In the genomic region with DNA sequence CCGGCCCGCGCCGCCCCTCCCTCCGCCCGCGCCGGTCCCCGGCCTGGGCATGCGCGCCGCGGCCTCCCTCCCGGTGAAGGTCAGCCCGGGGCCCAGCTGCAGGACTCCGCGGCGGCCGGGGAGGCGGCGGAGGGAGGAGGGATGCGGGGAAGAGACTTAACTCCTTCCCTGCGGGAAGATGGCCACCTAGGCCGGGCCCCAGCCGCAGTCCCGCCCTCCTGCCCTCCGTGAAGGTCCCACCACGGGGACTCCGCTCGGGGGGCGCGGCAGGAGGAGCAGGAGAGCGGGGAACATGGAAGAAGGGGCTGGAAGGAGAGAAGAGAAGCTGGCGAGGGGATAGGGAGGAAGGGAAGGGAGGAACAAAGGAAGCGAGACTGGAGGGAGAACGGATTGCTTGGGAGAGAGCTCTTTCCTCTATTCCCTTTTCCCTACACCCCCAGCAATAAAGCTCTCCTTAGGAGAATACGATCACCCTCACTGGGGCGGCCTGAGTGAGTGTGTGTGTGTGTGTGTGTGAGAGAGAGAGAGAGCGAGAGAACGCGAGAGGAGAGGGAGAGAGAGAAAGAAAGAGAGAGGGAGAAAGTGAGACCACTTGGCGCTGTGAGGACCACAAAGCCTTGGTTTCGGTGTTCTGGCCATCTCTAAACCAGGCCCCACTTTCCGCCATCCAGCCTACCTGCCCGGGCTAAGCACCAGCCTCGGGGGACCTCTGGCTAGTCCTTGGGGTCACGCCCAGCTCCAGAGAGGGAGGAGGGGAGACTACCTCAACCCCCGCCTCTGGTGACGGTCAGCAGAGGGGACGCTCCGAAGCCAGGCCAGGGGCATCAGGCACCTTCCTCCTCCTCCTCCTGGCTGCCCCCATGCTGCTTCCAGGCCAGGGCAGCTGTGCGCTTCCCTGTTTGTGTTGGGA, we compare ENCODE assay signal across 8 cellular contexts. TPM values are rescaled to one million over a fixed set of nuclear protein-coding genes. Genes with fewer than 3 reads are reported as not detected.
A peak's percentile ranks its signal among the peaks of the same experiment; 100 is the strongest.
DNase-seq lines count a peak whose midpoint lies in the region; TF ChIP-seq lines count a peak whose summit lies in the region.

No MANE protein-coding gene starts in this region.

- H3K9me3 ChIP-seq in transverse colon = no peaks in the 10 kb centered on the region

- in situ Hi-C loops in transverse colon (cut with MboI; ENCODE audit: low pct_ligation_motif_present in 1 of 4, low pct_unique_long_range_greater_than_20kb in 1 of 4, low sequenced_read_pairs in 3 of 4) = no loop called here

- H3K36me3 ChIP-seq in transverse colon = no peaks in the 10 kb centered on the region

- TF ChIP-seq POLR2A in transverse colon (IDR thresholded peaks at IDR 0.05) = no peak

- H3K4me3 ChIP-seq in epithelial cell of proximal tubule (ENCODE audit: low read depth, low read length) (peak overlapping the region; percentile 84), transverse colon (peak overlapping the region; percentile 39 to 64 (median 52))

- peak overlapping the region; percentile 85 to 96 (median 90) for H3K27ac ChIP-seq in transverse colon

- DNase-seq in NCI-H1694 treated with DMSO at 0.1 percent for 48 hours (lab: John Stamatoyannopoulos, UW) (peak; percentile 40), NCI-H1694 (lab: John Stamatoyannopoulos, UW) (no peak), RPMI7951 (ENCODE audit: low read depth) (peak; percentile 69), epithelial cell of proximal tubule (ENCODE audit: low read depth) (no peak), middle frontal gyrus (ENCODE audit: extremely low spot score, low spot score) (peak; percentile 58), transverse colon (peak; percentile 54)
- DNase-seq in effector CD8-positive, alpha-beta T cell (lab: John Stamatoyannopoulos, UW) = no peak
- no peak for DNase-seq in central memory CD4-positive, alpha-beta T cell

- TF ChIP-seq EP300 in transverse colon (IDR thresholded peaks at IDR 0.05; ENCODE audit: low read depth) = no peak

- TF ChIP-seq CTCF in epithelial cell of proximal tubule (conservative IDR thresholded peaks at IDR 0.05; ENCODE audit: low read depth, low read length) (no peak), transverse colon (IDR thresholded peaks at IDR 0.05) (no peak)

- H3K4me1 ChIP-seq in transverse colon = peaks cover 16 to 54% (median 39%) of the 10 kb centered on the region in 4 donors

- intact Hi-C loops in transverse colon (cut with DNase I; ENCODE audit: low total_unique reads) = no loop called here

- peaks cover 79% of the 10 kb centered on the region for H3K27me3 ChIP-seq in transverse colon

- 0 to 14% methylated on average over 4 to 36 of the region's 52 CpGs for WGBS in transverse colon (ENCODE audit: low coverage in 1 of 2), 2 donors

RNA-seq across cellular contexts. Expression of gene SMARCD3, which starts 3.7 kb away (rescaled TPM):
- 12.6 and 13.2 TPM in 2 replicates for total RNA-seq in RPMI7951 (2014; rRNA removed; shearing (Covaris generic))
- total RNA-seq in epithelial cell of proximal tubule (6.9 and 8.1 TPM in 2 replicates), transverse colon (10 to 100 TPM in 2 of 4 donors, 1 to 10 TPM in 2; 6.6 to 19.1 (median 9.9) TPM)

RNA-seq across cellular contexts. Expression of gene CHPF2, which starts 19.9 kb away (rescaled TPM):
- 28.0 and 32.0 TPM in 2 replicates for total RNA-seq in RPMI7951 (2014; rRNA removed; shearing (Covaris generic))
- total RNA-seq in epithelial cell of proximal tubule = 40.1 and 45.6 TPM in 2 replicates
- 100 to 1,000 TPM in 1 of 4 donors, 10 to 100 TPM in 3; 48.4 to 104 (median 50.9) TPM for total RNA-seq in transverse colon

RNA-seq across cellular contexts. Expression of gene ABCF2, which starts 25.2 kb away (rescaled TPM):
- 56.8 and 60.4 TPM in 2 replicates for total RNA-seq in RPMI7951 (2014; rRNA removed; shearing (Covaris generic))
- total RNA-seq in epithelial cell of proximal tubule (37.8 and 80.5 TPM in 2 replicates), transverse colon (10 to 100 TPM in 3 of 4 donors, 1 to 10 TPM in 1; 10.0 to 30.8 (median 27.8) TPM)

RNA-seq across cellular contexts. Expression of gene H2BK1, which starts 41.9 kb away (rescaled TPM):
- total RNA-seq in RPMI7951 (2014; rRNA removed; shearing (Covaris generic)) = not detected in 2 replicates
- total RNA-seq in epithelial cell of proximal tubule (not detected in 2 replicates), transverse colon (not detected)

Comparison
In these comparisons a context has a peak if more than half of its experiments do, and no peak if none do; other contexts are left out.
1. DNase-seq: peak in NCI-H1694 treated with DMSO at 0.1 percent for 48 hours (single experiment), RPMI7951 (single experiment), middle frontal gyrus (single experiment) and transverse colon (single experiment); none in NCI-H1694 (single experiment), epithelial cell of proximal tubule (single experiment), effector CD8-positive, alpha-beta T cell (single experiment) and central memory CD4-positive, alpha-beta T cell (single experiment).